In the genomic region with DNA sequence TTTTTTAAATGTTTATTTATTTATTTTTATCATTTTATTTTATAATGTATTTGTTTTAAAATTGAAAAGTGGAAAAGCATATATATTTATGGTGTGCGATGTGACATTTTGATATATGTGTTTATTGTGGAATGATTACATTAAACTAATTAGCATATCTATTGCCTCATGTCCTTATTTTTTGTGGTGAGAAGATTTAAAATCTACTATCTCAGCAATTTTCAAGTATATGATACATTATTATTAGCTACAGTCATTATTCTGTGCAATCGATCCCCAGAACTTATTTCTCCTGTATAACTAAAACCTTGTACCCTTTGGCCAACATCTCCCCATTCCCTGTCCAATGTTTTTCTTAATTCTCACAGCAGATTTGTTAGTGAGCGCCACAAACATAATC, we compare ENCODE assay signal across 10 cellular contexts.
"Had no signal": no experiment of that assay in that cellular context is flagged by ENCODE, and none has a peak within 500 bp of the region (broad histone marks: within the 10 kb centered on the region; RNA-seq: fewer than 3 reads in every experiment).

No MANE protein-coding gene starts in this region.

- H3K4me1 ChIP-seq: HAP-1 had no signal

- ATAC-seq: HCT116 had no signal

- H3K9ac ChIP-seq: GM23248, KMS-11 had no signal

- H3K36me3 ChIP-seq: HAP-1 had no signal

- DNase-seq: GM23248, GOT3, H7, HFFc6, Karpas-422, KBM-7 had no signal

- H3K4me2 ChIP-seq: KMS-11 had no signal

- H3K9me3 ChIP-seq: HAP-1 had no signal

- FAIRE-seq: HTR-8/SVneo had no signal

- H3K27ac ChIP-seq: GM23248, KMS-11 had no signal

- H3K4me3 ChIP-seq: GM23248, HAP-1 had no signal

- H2AFZ ChIP-seq: GM23248 had no signal
